Comparison of ENCODE assay signal across 29 cellular contexts in genomic region chr2:189524746-189525145, GRCh38. TPM values are rescaled to one million over a fixed set of nuclear protein-coding genes. Genes with fewer than 3 reads are reported as not detected.
"Had no signal": no experiment of that assay in that cellular context is flagged by ENCODE, and none has a peak within 500 bp of the region (broad histone marks: within the 10 kb centered on the region; RNA-seq: fewer than 3 reads in every experiment).

No MANE protein-coding gene starts in this region.

- H3K36me3 ChIP-seq: left lung, lower lobe of right lung, pancreas, prostate gland, sigmoid colon, stomach, thoracic aorta, tibial artery, upper lobe of right lung had no signal

- ATAC-seq: left cardiac atrium; left lung; lower lobe of right lung; naive thymus-derived CD4-positive, alpha-beta T cell; natural killer cell treated with Interleukin-12 subunit alpha and Interleukin-12 subunit beta and Interleukin-15 and Interleukin-18, amount 100 ng/mL, for 72 hours; pancreas; right cardiac atrium; stimulated activated naive B cell treated with anti-CD40 and anti-IgM and Interleukin-4, amounts not matched to agents 10 μg/mL and 1 μg/mL and 100 μg/mL, for 72 hours; stimulated activated naive CD8-positive, alpha-beta T cell treated with anti-CD3 and anti-CD28 coated beads, Interleukin-15, Interleukin-2, amounts not matched to agents 100 U/mL and 50 U/mL, for 24 hours; upper lobe of right lung had no signal

- H3K27ac ChIP-seq: left lung, lower lobe of right lung, pancreas, prostate gland, sigmoid colon, stomach, thoracic aorta, tibial artery, upper lobe of right lung had no signal

- H3K36me3 Mint-ChIP-seq: natural killer cell treated with Interleukin-12 subunit alpha and Interleukin-12 subunit beta and Interleukin-15 and Interleukin-18, amount 100 ng/mL, for 72 hours; stimulated activated naive B cell treated with anti-CD40 and anti-IgM and Interleukin-4, amounts not matched to agents 10 μg/mL and 1 μg/mL and 100 μg/mL, for 72 hours had no signal

- H3K9me3 ChIP-seq: left lung, lower lobe of right lung, pancreas, prostate gland, sigmoid colon, stomach, thoracic aorta, tibial artery, upper lobe of right lung had no signal

- H3K4me2 ChIP-seq: smooth muscle cell had no signal

- H3K4me3 Mint-ChIP-seq: naive thymus-derived CD4-positive, alpha-beta T cell; natural killer cell treated with Interleukin-12 subunit alpha and Interleukin-12 subunit beta and Interleukin-15 and Interleukin-18, amount 100 ng/mL, for 72 hours; neural crest cell; stimulated activated naive B cell treated with anti-CD40 and anti-IgM and Interleukin-4, amounts not matched to agents 10 μg/mL and 1 μg/mL and 100 μg/mL, for 72 hours had no signal

- H3K9me3 Mint-ChIP-seq: naive thymus-derived CD4-positive, alpha-beta T cell; natural killer cell treated with Interleukin-12 subunit alpha and Interleukin-12 subunit beta and Interleukin-15 and Interleukin-18, amount 100 ng/mL, for 72 hours; neural crest cell; stimulated activated naive B cell treated with anti-CD40 and anti-IgM and Interleukin-4, amounts not matched to agents 10 μg/mL and 1 μg/mL and 100 μg/mL, for 72 hours had no signal

- H3K27me3 ChIP-seq: left lung, pancreas, sigmoid colon, tibial artery, upper lobe of right lung had no signal

- H3K4me1 Mint-ChIP-seq: naive thymus-derived CD4-positive, alpha-beta T cell; neural crest cell; stimulated activated naive B cell treated with anti-CD40 and anti-IgM and Interleukin-4, amounts not matched to agents 10 μg/mL and 1 μg/mL and 100 μg/mL, for 72 hours had no signal

- H3K4me1 ChIP-seq: prostate gland had no signal

- DNase-seq: hippocampal formation; kidney glomerular epithelial cell; left cardiac atrium; left lung; lower lobe of right lung; mammary epithelial cell; mesenchymal stem cell; naive thymus-derived CD4-positive, alpha-beta T cell; nucleus accumbens; pancreas; posterior cingulate gyrus; retina; right cardiac atrium; sigmoid colon; stimulated activated CD4-positive, alpha-beta T cell treated with anti-CD3 and anti-CD28 coated beads, Interleukin-1b, Interleukin-23, amount 100 ng/mL, for 48 hours; stimulated activated CD4-positive, alpha-beta T cell treated with anti-CD3 and anti-CD28 coated beads, Interleukin-2, amount 100 ng/mL, for 48 hours; stimulated activated CD4-positive, alpha-beta T cell treated with anti-CD3 and anti-CD28 coated beads, Interleukin-4, amount 100 ng/mL, for 4 hours; stimulated activated CD8-positive, alpha-beta memory T cell treated with anti-CD3 and anti-CD28 coated beads, Interleukin-4, amount 100 ng/mL, for 48 hours; stimulated activated naive B cell treated with anti-CD40 and anti-IgM and Interleukin-4, amounts not matched to agents 10 μg/mL and 1 μg/mL and 100 μg/mL, for 72 hours; stimulated activated naive CD8-positive, alpha-beta T cell treated with anti-CD3 and anti-CD28 coated beads, Interleukin-15, Interleukin-2, amounts not matched to agents 100 U/mL and 50 U/mL, for 24 hours; stomach; tibial artery; trophoblast cell; upper lobe of right lung had no signal

- H3K27ac Mint-ChIP-seq: naive thymus-derived CD4-positive, alpha-beta T cell; natural killer cell treated with Interleukin-12 subunit alpha and Interleukin-12 subunit beta and Interleukin-15 and Interleukin-18, amount 100 ng/mL, for 72 hours; stimulated activated naive B cell treated with anti-CD40 and anti-IgM and Interleukin-4, amounts not matched to agents 10 μg/mL and 1 μg/mL and 100 μg/mL, for 72 hours had no signal

- H3K4me3 ChIP-seq: left lung, lower lobe of right lung, pancreas, prostate gland, sigmoid colon, smooth muscle cell, stomach, thoracic aorta, tibial artery, upper lobe of right lung had no signal

RNA-seq across cellular contexts. Expression of gene SLC40A1, which starts 55.8 kb away (rescaled TPM):
- polyA plus RNA-seq: mammary epithelial cell had no signal
